13 cellular contexts compared by ENCODE assay signal in genomic region chr2:195543063-195543462, GRCh38.
A peak's percentile ranks its signal among the peaks of the same experiment; 100 is the strongest.
DNase-seq lines count a peak whose midpoint lies in the region; ATAC-seq and TF ChIP-seq lines count a peak whose summit lies in the region.
"Had no signal": no experiment of that assay in that cellular context is flagged by ENCODE, and none has a peak within 500 bp of the region (broad histone marks: within the 10 kb centered on the region; RNA-seq: fewer than 3 reads in every experiment).

No MANE protein-coding gene starts in this region.

- H3K9me3 Mint-ChIP-seq in CD14-positive monocyte = peaks cover 0 to 6% (median 2%) of the 10 kb centered on the region in 7 donors
- H3K9me3 Mint-ChIP-seq in activated T-helper 2 cell treated with anti-CD3 and anti-CD28 coated beads, Interferon-gamma antibody, Interleukin-2, Interleukin-4, amounts not matched to agents 10 μg/mL and 5 μg/mL and 100 μg/mL, durations not matched to agents 14 hours and 24 hours and 36 hours = peaks cover 24% of the 10 kb centered on the region

- ATAC-seq in upper lobe of left lung (ENCODE audit: low FRiP score in 2 of 2) (no peak), right lobe of liver (no peak)

- H3K36me3 ChIP-seq in upper lobe of left lung (no peaks in the 10 kb centered on the region), right lobe of liver (no peaks in the 10 kb centered on the region)
- H3K36me3 ChIP-seq: ovary, spleen had no signal

- WGBS in upper lobe of left lung, 2 donors = 94 to 98% methylated on average over 2 of the region's 2 CpGs
- 100% methylated on average over 2 of the region's 2 CpGs for WGBS in right lobe of liver (ENCODE audit: insufficient coverage, low coverage, low lambda C conversion rate, missing lambda C conversion rate)

- TF ChIP-seq EP300 in upper lobe of left lung (IDR thresholded peaks at IDR 0.05) = no peak

- no peak overlapping the region for H3K4me3 ChIP-seq in upper lobe of left lung
- no peak overlapping the region for H3K4me3 ChIP-seq in right lobe of liver
- H3K4me3 ChIP-seq: ovary, spleen had no signal

- TF ChIP-seq POLR2A in upper lobe of left lung (IDR thresholded peaks at IDR 0.05) (no peak), right lobe of liver (IDR thresholded peaks at IDR 0.05) (no peak)

- no peaks in the 10 kb centered on the region for H3K4me1 ChIP-seq in upper lobe of left lung
- H3K4me1 ChIP-seq in right lobe of liver = peaks cover 0 to 7% (median 2%) of the 10 kb centered on the region in 4 donors

- peak overlapping the region in 5 of 7 donors; percentile 1 to 73 (median 43) for H3K27ac Mint-ChIP-seq in CD14-positive monocyte
- peak overlapping the region; percentile 71 for H3K27ac Mint-ChIP-seq in activated T-helper 2 cell treated with anti-CD3 and anti-CD28 coated beads, Interferon-gamma antibody, Interleukin-2, Interleukin-4, amounts not matched to agents 10 μg/mL and 5 μg/mL and 100 μg/mL, durations not matched to agents 14 hours and 24 hours and 36 hours
- H3K27ac Mint-ChIP-seq: brain had no signal

- H3K4me3 Mint-ChIP-seq in CD14-positive monocyte = peak overlapping the region in 1 of 2 donors; percentile 28
- H3K4me3 Mint-ChIP-seq in activated T-helper 2 cell treated with anti-CD3 and anti-CD28 coated beads, Interferon-gamma antibody, Interleukin-2, Interleukin-4, amounts not matched to agents 10 μg/mL and 5 μg/mL and 100 μg/mL, durations not matched to agents 14 hours and 24 hours and 36 hours (ENCODE audit: low read depth) = peak overlapping the region; percentile 38
- H3K4me3 Mint-ChIP-seq: brain had no signal

- peaks cover 2% of the 10 kb centered on the region in 2 donors for H3K36me3 Mint-ChIP-seq in CD14-positive monocyte
- peaks cover 40% of the 10 kb centered on the region for H3K36me3 Mint-ChIP-seq in activated T-helper 2 cell treated with anti-CD3 and anti-CD28 coated beads, Interferon-gamma antibody, Interleukin-2, Interleukin-4, amounts not matched to agents 10 μg/mL and 5 μg/mL and 100 μg/mL, durations not matched to agents 14 hours and 24 hours and 36 hours (ENCODE audit: low read depth)
- H3K36me3 Mint-ChIP-seq: brain had no signal

- H3K4me1 Mint-ChIP-seq in CD14-positive monocyte = peaks cover 31% of the 10 kb centered on the region
- peaks cover 58% of the 10 kb centered on the region for H3K4me1 Mint-ChIP-seq in activated T-helper 2 cell treated with anti-CD3 and anti-CD28 coated beads, Interferon-gamma antibody, Interleukin-2, Interleukin-4, amounts not matched to agents 10 μg/mL and 5 μg/mL and 100 μg/mL, durations not matched to agents 14 hours and 24 hours and 36 hours (ENCODE audit: low read depth)
- H3K4me1 Mint-ChIP-seq: brain had no signal

- H3K27ac ChIP-seq in upper lobe of left lung (no peak overlapping the region), right lobe of liver (no peak overlapping the region)
- H3K27ac ChIP-seq: ovary, spleen had no signal

- intact Hi-C loops in CD14-positive monocyte (cut with micrococcal nuclease) = no loop called here
- intact Hi-C loops in activated T-helper 2 cell treated with anti-CD3 and anti-CD28 coated beads, Interferon-gamma antibody, Interleukin-2, Interleukin-4, amounts not matched to agents 10 μg/mL and 5 μg/mL and 100 μg/mL, durations not matched to agents 14 hours and 24 hours and 36 hours (cut with micrococcal nuclease) = no loop called here
- intact Hi-C loops in right lobe of liver (cut with DNase I) = no loop called here

- DNase-seq in CD14-positive monocyte (ENCODE audit: low spot score) (no peak), GF-D8 (lab: John Stamatoyannopoulos, UW) (peak; percentile 83), OCI-M1 (lab: John Stamatoyannopoulos, UW) (peak; percentile 84), NCI-H1105 (lab: John Stamatoyannopoulos, UW) (no peak), upper lobe of left lung (no peak), right lobe of liver (no peak), NCI-H446 (lab: John Stamatoyannopoulos, UW) (no peak)
- no peak for DNase-seq in activated T-helper 2 cell treated with anti-CD3 and anti-CD28 coated beads, Interferon-gamma antibody, Interleukin-2, Interleukin-4, amounts not matched to agents 10 μg/mL and 5 μg/mL and 100 μg/mL, durations not matched to agents 14 hours and 24 hours and 36 hours (ENCODE audit: low spot score)
- DNase-seq: NCI-H1930, NCI-H526, ovary, spleen had no signal

- H3K9me3 ChIP-seq in upper lobe of left lung (peaks cover 0 to 6% (median 0%) of the 10 kb centered on the region in 4 donors), right lobe of liver (no peaks in the 10 kb centered on the region)
- H3K9me3 ChIP-seq: ovary had no signal

- H3K27me3 ChIP-seq in upper lobe of left lung (no peaks in the 10 kb centered on the region), right lobe of liver (no peaks in the 10 kb centered on the region)
- H3K27me3 ChIP-seq: ovary, spleen had no signal

- no peaks in the 10 kb centered on the region for H3K27me3 Mint-ChIP-seq in CD14-positive monocyte (ENCODE audit: low read depth in 3 of 3)
- no peaks in the 10 kb centered on the region for H3K27me3 Mint-ChIP-seq in activated T-helper 2 cell treated with anti-CD3 and anti-CD28 coated beads, Interferon-gamma antibody, Interleukin-2, Interleukin-4, amounts not matched to agents 10 μg/mL and 5 μg/mL and 100 μg/mL, durations not matched to agents 14 hours and 24 hours and 36 hours (ENCODE audit: low read depth)

- TF ChIP-seq CTCF in CD14-positive monocyte (IDR thresholded peaks at IDR 0.05) (no peak), upper lobe of left lung (IDR thresholded peaks at IDR 0.05) (no peak), right lobe of liver (IDR thresholded peaks at IDR 0.05) (no peak)

Comparison
In these comparisons a context has a peak if more than half of its experiments do, and no peak if none do; other contexts are left out.
1. DNase-seq: peak in GF-D8 (single experiment) and OCI-M1 (single experiment); none in CD14-positive monocyte (single experiment), activated T-helper 2 cell treated with anti-CD3 and anti-CD28 coated beads, Interferon-gamma antibody, Interleukin-2, Interleukin-4, amounts not matched to agents 10 μg/mL and 5 μg/mL and 100 μg/mL, durations not matched to agents 14 hours and 24 hours and 36 hours (single experiment), NCI-H1105 (single experiment), upper lobe of left lung (0 of 2), right lobe of liver (0 of 3) and NCI-H446 (0 of 2).